In the genomic region with DNA sequence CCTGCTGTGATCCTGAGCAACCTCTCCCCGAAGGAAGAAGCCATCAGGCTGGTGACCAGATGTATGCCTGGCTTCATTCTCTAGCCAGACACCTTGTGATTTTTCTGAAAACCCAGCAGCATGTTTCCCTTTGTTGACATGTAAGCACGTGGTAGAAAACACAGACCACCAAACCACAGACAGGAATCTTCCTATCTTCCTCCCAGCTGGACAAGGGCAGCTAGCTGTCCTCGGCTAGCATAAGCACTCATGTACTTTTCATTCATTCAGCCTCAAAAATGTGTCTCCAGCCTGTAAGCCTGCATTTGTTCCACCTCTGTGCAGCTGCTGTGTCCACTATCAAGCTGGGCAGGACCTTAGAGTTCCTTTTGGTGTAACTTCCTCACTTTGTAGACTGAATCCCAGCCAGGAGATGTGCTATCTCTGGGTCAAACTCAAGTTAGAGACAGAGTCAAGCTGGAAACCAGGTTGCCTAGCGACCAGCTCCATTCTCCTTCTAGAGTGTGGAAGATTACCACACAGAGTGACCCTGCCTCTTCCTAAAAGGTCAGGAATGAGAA, we compare ENCODE assay signal across 16 cellular contexts. TPM values are rescaled to one million over a fixed set of nuclear protein-coding genes. Genes with fewer than 3 reads are reported as not detected.
DNase-seq lines count a peak whose midpoint lies in the region; ATAC-seq and TF ChIP-seq lines count a peak whose summit lies in the region.
"Had no signal": no experiment of that assay in that cellular context is flagged by ENCODE, and none has a peak within 500 bp of the region (broad histone marks: within the 10 kb centered on the region; RNA-seq: fewer than 3 reads in every experiment).

No MANE protein-coding gene starts in this region.

- H3K27ac ChIP-seq in HEK293 (ENCODE audit: extremely low read depth, low read depth, low read length) (no peak overlapping the region), sigmoid colon (peak overlapping the region; percentile 61 to 84 (median 78))
- H3K27ac ChIP-seq: parathyroid adenoma had no signal

- H3K4me3 ChIP-seq in HEK293 (ENCODE audit: low read depth, low read length) (no peak overlapping the region), choroid plexus epithelial cell (ENCODE audit: low read depth, low read length) (no peak overlapping the region), sigmoid colon (no peak overlapping the region)

- CTCF ChIA-PET in HEK293 (lab: Yijun Ruan, JAX), result interaction anchor here (0.6 to 1.2 kb wide), 4 partner anchors 21 to 439 kb away, joined by 3 to 6 read pairs (median 4); no protein-coding TSS in a partner anchor

- H3K4me1 ChIP-seq in HEK293 (ENCODE audit: control insufficient read depth, insufficient read depth, low read length), result no peaks in the 10 kb centered on the region
- H3K4me1 ChIP-seq in sigmoid colon, result peaks cover 0 to 55% (median 36%) of the 10 kb centered on the region in 4 donors
- H3K4me1 ChIP-seq: parathyroid adenoma had no signal

- TF ChIP-seq CTCF in HEK293 (tag by site-specific recombination; IDR thresholded peaks at IDR 0.05), result no peak
- TF ChIP-seq CTCF in choroid plexus epithelial cell (conservative IDR thresholded peaks at IDR 0.05; ENCODE audit: low read depth, low read length), result no peak
- no peak for TF ChIP-seq CTCF in sigmoid colon (IDR thresholded peaks at IDR 0.05)

- no peak for TF ChIP-seq EP300 in sigmoid colon (IDR thresholded peaks at IDR 0.05)

- H3K9me3 ChIP-seq in HEK293 (ENCODE audit: control insufficient read depth, insufficient read depth, low read depth, low read length) (no peaks in the 10 kb centered on the region), sigmoid colon (no peaks in the 10 kb centered on the region)

- H3K36me3 ChIP-seq in HEK293 (ENCODE audit: control insufficient read depth in 2 of 2, insufficient read depth in 1 of 2, low read length in 2 of 2), result no peaks in the 10 kb centered on the region
- H3K36me3 ChIP-seq in sigmoid colon, result no peaks in the 10 kb centered on the region

- intact Hi-C loops in sigmoid colon (cut with DNase I), result no loop called here

- peak; percentile 94 for DNase-seq in choroid plexus epithelial cell (ENCODE audit: low read depth)
- peak; percentile 66 for DNase-seq in islet precursor cell
- peak; percentile 93 for DNase-seq in sigmoid colon
- no peak for DNase-seq in NCI-H146 treated with DMSO at 0.1 percent for 48 hours (lab: John Stamatoyannopoulos, UW; ENCODE audit: unreplicated experiment)
- no peak for DNase-seq in LoVo (ENCODE audit: low spot score)
- DNase-seq in superior temporal gyrus (ENCODE audit: extremely low spot score), result no peak
- DNase-seq: activated CD8-positive, alpha-beta T cell treated with anti-CD3 and anti-CD28 coated beads for 36 hours; activated naive CD4-positive, alpha-beta T cell; KG1; NCI-H2081 treated with DMSO at 0.1 percent for 48 hours; stimulated activated CD4-positive, alpha-beta T cell treated with anti-CD3 and anti-CD28 coated beads, Interleukin-4, amount 100 ng/mL, for 24 hours; stimulated activated naive CD8-positive, alpha-beta T cell treated with anti-CD3 and anti-CD28 coated beads, Interleukin-15, Interleukin-2, amounts not matched to agents 100 U/mL and 50 U/mL, for 24 hours; T-helper 2 cell had no signal

- no peak for ATAC-seq in GM18519 (IDR thresholded peaks at IDR 0.05; ENCODE audit: low FRiP score, unreplicated experiment)
- ATAC-seq: activated CD8-positive, alpha-beta T cell treated with anti-CD3 and anti-CD28 coated beads for 36 hours; stimulated activated naive CD8-positive, alpha-beta T cell treated with anti-CD3 and anti-CD28 coated beads, Interleukin-15, Interleukin-2, amounts not matched to agents 100 U/mL and 50 U/mL, for 24 hours had no signal

- no peaks in the 10 kb centered on the region for H3K27me3 ChIP-seq in sigmoid colon

- WGBS in sigmoid colon, 2 donors, result 47 to 68% methylated on average over 4 of the region's 4 CpGs

- no peak for TF ChIP-seq POLR2A in sigmoid colon (IDR thresholded peaks at IDR 0.05)

- POLR2A ChIA-PET in HEK293 (lab: Yijun Ruan, JAX), result no interaction called here

TF ChIP-seq in HEK293, 187 proteins besides CTCF, POLR2A, EP300 and RAD21:
- TF ChIP-seq TRIM28 (IDR thresholded peaks at IDR 0.05; ENCODE audit: borderline replicate concordance, low read length) (0 out of 2 replicates have a peak, but pooled peaks have one; percentile 26), SALL2 (tag by site-specific recombination; IDR thresholded peaks at IDR 0.05; ENCODE audit: borderline replicate concordance) (no peak), ZBTB7A (tag by site-specific recombination; IDR thresholded peaks at IDR 0.05; ENCODE audit: low read depth) (no peak), ZNF658 (tag by site-specific recombination; IDR thresholded peaks at IDR 0.05) (no peak), HOXC10 (CRISPR knock-in tag; IDR thresholded peaks at IDR 0.05) (no peak)
- TF ChIP-seq, protein P1, sequence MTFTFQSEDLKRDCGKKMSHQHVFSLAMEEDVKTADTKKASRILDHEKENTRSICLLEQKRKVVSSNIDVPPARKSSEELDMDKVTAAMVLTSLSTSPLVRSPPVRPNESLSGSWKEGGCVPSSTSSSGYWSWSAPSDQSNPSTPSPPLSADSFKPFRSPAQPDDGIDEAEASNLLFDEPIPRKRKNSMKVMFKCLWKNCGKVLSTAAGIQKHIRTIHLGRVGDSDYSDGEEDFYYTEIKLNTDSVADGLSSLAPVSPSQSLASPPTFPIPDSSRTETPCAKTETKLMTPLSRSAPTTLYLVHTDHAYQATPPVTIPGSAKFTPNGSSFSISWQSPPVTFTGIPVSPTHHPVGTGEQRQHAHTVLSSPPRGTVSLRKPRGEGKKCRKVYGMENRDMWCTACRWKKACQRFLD (tag by site-specific recombination; IDR thresholded peaks at IDR 0.05), result no peak

RNA-seq across cellular contexts. Expression of a gene that starts 7.2 kb away (rescaled TPM):
- total RNA-seq in sigmoid colon, result 100 to 1,000 TPM; 104 to 180 (median 164) TPM
- polyA plus RNA-seq in sigmoid colon, result 10 to 100 TPM in 1 of 3 donors, 1 to 10 TPM in 2; 1.4 to 12.1 (median 9.0) TPM

Comparison
In these comparisons a context has a peak if more than half of its experiments do, and no peak if none do; other contexts are left out.
1. DNase-seq: peak in choroid plexus epithelial cell (single experiment), islet precursor cell (single experiment) and sigmoid colon (single experiment); none in NCI-H146 treated with DMSO at 0.1 percent for 48 hours (single experiment), LoVo (single experiment) and superior temporal gyrus (single experiment).